ENCODE assay signal across 8 cellular contexts in genomic region chr2:676647-677055, GRCh38. TPM values are rescaled to one million over a fixed set of nuclear protein-coding genes. Genes with fewer than 3 reads are reported as not detected.
DNase-seq lines count a peak whose midpoint lies in the region; ATAC-seq, FAIRE-seq and TF ChIP-seq lines count a peak whose summit lies in the region.

No MANE protein-coding gene starts in this region.

- peak overlapping the region; percentile 94 for H3K4me3 Mint-ChIP-seq in WTC11

- no peaks in the 10 kb centered on the region for H3K27me3 ChIP-seq in effector memory CD4-positive, alpha-beta T cell (replicated peaks; ENCODE audit: control insufficient read depth, insufficient read depth, low read length, poor library complexity, severe bottlenecking)

- peak overlapping the region; percentile 93 for H3K27ac Mint-ChIP-seq in WTC11

- DNase-seq in GM19239 (ENCODE audit: insufficient read length, low spot score) (peak; percentile 85), NCI-H226 (peak; percentile 90), WTC11 (ENCODE audit: low spot score) (peak; percentile 98), medulla oblongata (ENCODE audit: extremely low spot score) (peak; percentile 99)
- DNase-seq in effector memory CD4-positive, alpha-beta T cell: peak; percentile 93 to 97 (median 94)
- DNase-seq in stimulated activated CD8-positive, alpha-beta memory T cell treated with anti-CD3 and anti-CD28 coated beads, Interleukin-15, amount 100 ng/mL, for 48 hours (ENCODE audit: low read depth in 2 of 2): peak; percentile 91 to 95

- POLR2A ChIA-PET in WTC11 (lab: Charles Lee): no interaction called here

- no peak for TF ChIP-seq CTCF in C4-2B (conservative IDR thresholded peaks at IDR 0.05)
- no peak for TF ChIP-seq CTCF in WTC11 (IDR thresholded peaks at IDR 0.05)

- no peaks in the 10 kb centered on the region for H3K9me3 ChIP-seq in effector memory CD4-positive, alpha-beta T cell (ENCODE audit: control insufficient read depth, low read length)

- H3K4me3 ChIP-seq in effector memory CD4-positive, alpha-beta T cell (ENCODE audit: insufficient read depth, low read depth, low read length, poor library complexity, severe bottlenecking): peak overlapping the region; percentile 80

- peaks cover 17% of the 10 kb centered on the region for H3K36me3 ChIP-seq in effector memory CD4-positive, alpha-beta T cell (ENCODE audit: control insufficient read depth, insufficient read depth, low read length)

- H3K9me3 Mint-ChIP-seq in WTC11: no peaks in the 10 kb centered on the region

- peaks cover 6% of the 10 kb centered on the region; the same call in 1 of the 2 replicates for H3K36me3 Mint-ChIP-seq in WTC11

- H3K27me3 Mint-ChIP-seq in WTC11 (ENCODE audit: low read depth): no peaks in the 10 kb centered on the region

- peaks cover 49% of the 10 kb centered on the region for H3K4me1 Mint-ChIP-seq in WTC11

- H3K27ac ChIP-seq in C4-2B: peak overlapping the region; percentile 99
- peak overlapping the region; percentile 100 for H3K27ac ChIP-seq in effector memory CD4-positive, alpha-beta T cell (ENCODE audit: insufficient read depth, low read length, poor library complexity, severe bottlenecking)

- peak; percentile 97 for FAIRE-seq in GM19239 (lab: Jason Lieb, UNC)

- ATAC-seq in HG03378 (IDR thresholded peaks at IDR 0.05; ENCODE audit: unreplicated experiment): peak; percentile 59
- ATAC-seq in WTC11: peak; percentile 89

- peaks cover 3% of the 10 kb centered on the region for H3K4me1 ChIP-seq in effector memory CD4-positive, alpha-beta T cell (ENCODE audit: control insufficient read depth, insufficient read depth, low read length, poor library complexity, severe bottlenecking)

- CTCF ChIA-PET in WTC11 (lab: Charles Lee): interaction anchor here (0.5 to 2.0 kb wide), 12 partner anchors 9 to 913 kb away, joined by 3 to 9 read pairs (median 4); partner anchors contain the start of gene SNTG2

TF ChIP-seq in WTC11, 78 proteins besides CTCF, POLR2A, EP300 and RAD21:
- TF ChIP-seq USF1 (CRISPR knock-in tag; IDR thresholded peaks at IDR 0.05): peak; percentile 53; the same call in 1 of the 2 replicates
- TF ChIP-seq SP1 (CRISPR knock-in tag; conservative IDR thresholded peaks at IDR 0.05): peak; percentile 92
- no peak for TF ChIP-seq GABPB1 (CRISPR knock-in tag; IDR thresholded peaks at IDR 0.05)
- no peak for TF ChIP-seq NFYB (CRISPR knock-in tag; conservative IDR thresholded peaks at IDR 0.05; ENCODE audit: low read depth)
- TF ChIP-seq ZNF416 (CRISPR knock-in tag; IDR thresholded peaks at IDR 0.05): peak; percentile 78
- TF ChIP-seq USF2 (CRISPR knock-in tag; IDR thresholded peaks at IDR 0.05): 0 out of 2 replicates have a peak, but pooled peaks have one; percentile 43

RNA-seq across cellular contexts. Expression of gene TMEM18, which starts 0.6 kb away (rescaled TPM):
- total RNA-seq in WTC11 (2021): 23.9 to 27.4 TPM (median 24.0 TPM) in 3 replicates

Comparison
In these comparisons a context has a peak if more than half of its experiments do, and no peak if none do; other contexts are left out.
1. Peak in every context shown above with its lines: DNase-seq, ATAC-seq, H3K4me3 ChIP-seq and H3K27ac ChIP-seq.